Comparison of ENCODE assay signal across 22 cellular contexts in genomic region chr2:215697496-215697895, GRCh38.
A peak's percentile ranks its signal among the peaks of the same experiment; 100 is the strongest.
DNase-seq lines count a peak whose midpoint lies in the region; ATAC-seq, FAIRE-seq and TF ChIP-seq lines count a peak whose summit lies in the region.
"Had no signal": no experiment of that assay in that cellular context is flagged by ENCODE, and none has a peak within 500 bp of the region (broad histone marks: within the 10 kb centered on the region; RNA-seq: fewer than 3 reads in every experiment).

No MANE protein-coding gene starts in this region.

- peaks cover 2 to 5% (median 2%) of the 10 kb centered on the region in 3 donors for H3K27me3 Mint-ChIP-seq in CD14-positive monocyte (ENCODE audit: low read depth in 3 of 3)
- H3K27me3 Mint-ChIP-seq in dendritic cell treated with granulocyte-macrophage colony-stimulating factor and Interleukin-4, amounts not matched to agents 40 ng/mL and 50 ng/mL, for 4 days, result peaks cover 8% of the 10 kb centered on the region
- no peaks in the 10 kb centered on the region for H3K27me3 Mint-ChIP-seq in osteocyte (ENCODE audit: unreplicated experiment)

- H3K27ac Mint-ChIP-seq in CD14-positive monocyte, result peak overlapping the region in 6 of 7 donors; percentile 66 to 91 (median 83)
- H3K27ac Mint-ChIP-seq in dendritic cell treated with granulocyte-macrophage colony-stimulating factor and Interleukin-4, amounts not matched to agents 40 ng/mL and 50 ng/mL, for 4 days, result peak overlapping the region; percentile 76
- H3K27ac Mint-ChIP-seq in osteocyte (ENCODE audit: unreplicated experiment), result peak overlapping the region; percentile 45
- H3K27ac Mint-ChIP-seq: CD4-positive, alpha-beta T cell had no signal

- H3K4me1 Mint-ChIP-seq in CD14-positive monocyte (peaks cover 73% of the 10 kb centered on the region), osteocyte (ENCODE audit: unreplicated experiment) (peaks cover 68% of the 10 kb centered on the region)
- peaks cover 69% of the 10 kb centered on the region for H3K4me1 Mint-ChIP-seq in dendritic cell treated with granulocyte-macrophage colony-stimulating factor and Interleukin-4, amounts not matched to agents 40 ng/mL and 50 ng/mL, for 4 days (ENCODE audit: low read depth)

- CTCF ChIA-PET in HepG2 (lab: Yijun Ruan, JAX; ENCODE audit: low intra/inter-chr PET ratio, low total read pairs), result no interaction called here

- H3K4me3 Mint-ChIP-seq in CD14-positive monocyte, result no peak overlapping the region
- H3K4me3 Mint-ChIP-seq in dendritic cell treated with granulocyte-macrophage colony-stimulating factor and Interleukin-4, amounts not matched to agents 40 ng/mL and 50 ng/mL, for 4 days, result no peak overlapping the region
- no peak overlapping the region for H3K4me3 Mint-ChIP-seq in osteocyte (ENCODE audit: unreplicated experiment)
- H3K4me3 Mint-ChIP-seq: CD4-positive, alpha-beta T cell had no signal

- H3K9me3 Mint-ChIP-seq in CD14-positive monocyte (peaks cover 0 to 7% (median 4%) of the 10 kb centered on the region in 7 donors), osteocyte (ENCODE audit: unreplicated experiment) (peaks cover 9% of the 10 kb centered on the region)
- H3K9me3 Mint-ChIP-seq in dendritic cell treated with granulocyte-macrophage colony-stimulating factor and Interleukin-4, amounts not matched to agents 40 ng/mL and 50 ng/mL, for 4 days, result peaks cover 16% of the 10 kb centered on the region

- no peaks in the 10 kb centered on the region for H4K20me1 ChIP-seq in HepG2 (ENCODE audit: insufficient read depth, low read length)
- H4K20me1 ChIP-seq: BLaER1 had no signal

- no peak overlapping the region for H3K27ac ChIP-seq in HepG2 (ENCODE audit: extremely low read length, insufficient read depth, low read length)
- H3K27ac ChIP-seq: BLaER1 had no signal

- POLR2A ChIA-PET in HepG2 (lab: Yijun Ruan, JAX), result no interaction called here

- DNase-seq in CD14-positive monocyte (ENCODE audit: low spot score) (no peak), NCI-H226 (peak; percentile 44), osteocyte (ENCODE audit: extremely low spot score, unreplicated experiment) (no peak), SK-N-DZ (ENCODE audit: low spot score) (no peak), HepG2 (ENCODE audit: low spot score) (no peak), GM19238 (ENCODE audit: insufficient read length, low spot score) (no peak)
- DNase-seq: CD4-positive, alpha-beta T cell; KBM-7; NCI-H1105 treated with DMSO at 0.1 percent for 48 hours; NCI-H146; NCI-H1930; NCI-H2107; NCI-H524 treated with DMSO at 0.1 percent for 48 hours; NCI-H774; NK-92 treated with Interleukin-12 subunit alpha and Interleukin-12 subunit beta, amount 100 ng/mL, for 24 hours; PC-3 had no signal

- TF ChIP-seq EP300 in HepG2 (IDR thresholded peaks at IDR 0.05; ENCODE audit: low read depth in 2 of 2, low read length in 2 of 2), result no peak
- no peak for TF ChIP-seq EP300 in HepG2 (CRISPR knock-in tag; IDR thresholded peaks at IDR 0.05; ENCODE audit: borderline replicate concordance)

- TF ChIP-seq POLR2A in HepG2 (IDR thresholded peaks at IDR 0.05; ENCODE audit: insufficient read depth in 1 of 2, low read depth in 2 of 2, low read length in 2 of 2), result no peak

- H3K27me3 ChIP-seq in HepG2 (ENCODE audit: control insufficient read depth in 1 of 2, insufficient read depth in 2 of 2, low read length in 2 of 2), result no peaks in the 10 kb centered on the region
- H3K27me3 ChIP-seq: BLaER1 had no signal

- ATAC-seq in HepG2, result no peak
- ATAC-seq in GM18511 (IDR thresholded peaks at IDR 0.05; ENCODE audit: unreplicated experiment), result no peak
- ATAC-seq: PC-3, SK-N-SH treated with all-trans-retinoic acid at 6 μM for 48 hours had no signal

- TF ChIP-seq RAD21 in HepG2 (CRISPR knock-in tag; IDR thresholded peaks at IDR 0.05), result no peak

- no TSS peak for BruUV-seq in HepG2 (replicated peaks; lab: Mats Ljungman, UMichigan)

- H3K4me3 ChIP-seq in HepG2 (replicated peaks in 1 of 3; ENCODE audit: insufficient read depth in 1 of 3, low read depth in 2 of 3, low read length in 3 of 3), result no peak overlapping the region
- H3K4me3 ChIP-seq: BLaER1 had no signal

- H3K79me2 ChIP-seq in HepG2 (ENCODE audit: insufficient read depth, low read length), result no peaks in the 10 kb centered on the region

- no peak overlapping the region for H3K4me2 ChIP-seq in HepG2 (ENCODE audit: low read depth, low read length)
- H3K4me2 ChIP-seq: BLaER1 had no signal

- H3K9me3 ChIP-seq in HepG2 (ENCODE audit: low read length), result peaks cover 14% of the 10 kb centered on the region; the same call in 1 of the 2 replicates

- TF ChIP-seq CTCF in CD14-positive monocyte (IDR thresholded peaks at IDR 0.05) (no peak), osteocyte (IDR thresholded peaks at IDR 0.05) (no peak), HepG2 (CRISPR knock-in tag; IDR thresholded peaks at IDR 0.05) (no peak)

- peaks cover 68% of the 10 kb centered on the region for H3K4me1 ChIP-seq in HepG2 (ENCODE audit: insufficient read depth, low read length)
- H3K4me1 ChIP-seq: BLaER1 had no signal

- intact Hi-C loops in CD14-positive monocyte (cut with micrococcal nuclease), result no loop called here
- intact Hi-C loops in dendritic cell treated with granulocyte-macrophage colony-stimulating factor and Interleukin-4, amounts not matched to agents 40 ng/mL and 50 ng/mL, for 4 days (cut with micrococcal nuclease), result loop anchor here (10.0 kb wide), 1 partner anchor 73 kb away; no protein-coding TSS in a partner anchor
- intact Hi-C loops in HepG2 (cut with micrococcal nuclease; ENCODE audit: unreplicated experiment), result no loop called here

- FAIRE-seq in HepG2 (lab: Jason Lieb, UNC), result no peak
- FAIRE-seq: G401.6, H54 had no signal

- peaks cover 2 to 3% of the 10 kb centered on the region in 2 donors for H3K36me3 Mint-ChIP-seq in CD14-positive monocyte
- H3K36me3 Mint-ChIP-seq in dendritic cell treated with granulocyte-macrophage colony-stimulating factor and Interleukin-4, amounts not matched to agents 40 ng/mL and 50 ng/mL, for 4 days (ENCODE audit: low read depth), result peaks cover 16% of the 10 kb centered on the region
- peaks cover 15% of the 10 kb centered on the region for H3K36me3 Mint-ChIP-seq in osteocyte (ENCODE audit: unreplicated experiment)

- H3K9ac ChIP-seq in HepG2 (ENCODE audit: insufficient read depth, low read depth, low read length), result no peak overlapping the region
- H3K9ac ChIP-seq: BLaER1 had no signal

- 86% methylated on average over 6 of the region's 6 CpGs for WGBS in HepG2 (ENCODE audit: low lambda C conversion rate)

- H3K36me3 ChIP-seq in HepG2 (replicated peaks in 1 of 2; ENCODE audit: control insufficient read depth in 1 of 2, insufficient read depth in 2 of 2, low read length in 2 of 2), result no peaks in the 10 kb centered on the region
- H3K36me3 ChIP-seq: BLaER1 had no signal

- no peak overlapping the region for H2AFZ ChIP-seq in HepG2 (ENCODE audit: low read length)

- in situ Hi-C loops in HepG2 (cut with HindIII; ENCODE audit: extremely low pct_ligation_motif_present, low pct_unique_long_range_greater_than_20kb), result no loop called here

TF ChIP-seq in HepG2, 621 proteins besides CTCF, POLR2A, EP300 and RAD21:
- no peak for TF ChIP-seq ATF4 (CRISPR knock-in tag; IDR thresholded peaks at IDR 0.05)
- no peak for TF ChIP-seq ZNF160 (CRISPR knock-in tag; IDR thresholded peaks at IDR 0.05)
- no peak for TF ChIP-seq ZNF713 (CRISPR knock-in tag; IDR thresholded peaks at IDR 0.05)
- no peak for TF ChIP-seq ZNF879 (CRISPR knock-in tag; IDR thresholded peaks at IDR 0.05)
- no peak for TF ChIP-seq ZBTB3 (CRISPR knock-in tag; IDR thresholded peaks at IDR 0.05; ENCODE audit: borderline replicate concordance, low read depth)
- TF ChIP-seq DRAP1 (CRISPR knock-in tag; IDR thresholded peaks at IDR 0.05), result no peak
